9 cellular contexts compared by ENCODE assay signal in the genomic region with DNA sequence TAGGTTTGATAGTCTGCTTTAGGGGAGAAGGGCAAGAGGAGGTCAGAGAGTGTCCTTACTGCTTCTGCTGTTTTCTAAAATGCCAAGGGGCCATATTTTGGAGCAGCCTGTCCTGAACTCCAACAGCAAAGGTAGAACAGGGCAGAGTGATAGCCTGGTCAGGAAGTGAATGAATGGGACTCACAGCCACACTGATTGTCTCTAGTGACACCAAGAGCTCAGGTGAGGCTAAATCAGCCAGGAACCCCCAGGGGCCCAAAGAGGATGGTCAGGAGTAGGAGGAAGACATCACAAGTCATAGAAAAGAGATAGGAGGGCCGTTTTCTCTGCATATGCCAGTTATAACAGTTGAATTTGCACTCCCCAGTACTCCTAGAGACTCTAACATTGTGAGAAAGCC.
A peak's percentile ranks its signal among the peaks of the same experiment; 100 is the strongest.
DNase-seq lines count a peak whose midpoint lies in the region; ATAC-seq, FAIRE-seq and TF ChIP-seq lines count a peak whose summit lies in the region.
"Had no signal": no experiment of that assay in that cellular context is flagged by ENCODE, and none has a peak within 500 bp of the region (broad histone marks: within the 10 kb centered on the region; RNA-seq: fewer than 3 reads in every experiment).

No MANE protein-coding gene starts in this region.

- no peak for TF ChIP-seq POLR2A in A549 (IDR thresholded peaks at IDR 0.05; ENCODE audit: low read length)

- H3K4me3 ChIP-seq in A549: no peak overlapping the region

- H3K4me1 ChIP-seq in A549: peaks cover 27% of the 10 kb centered on the region

- H3K27ac ChIP-seq in A549: peak overlapping the region; percentile 92 to 95
- H3K27ac ChIP-seq: HL-60 had no signal

- TF ChIP-seq CTCF in A549 (IDR thresholded peaks at IDR 0.05): no peak

- POLR2A ChIA-PET in A549 (lab: Yijun Ruan, JAX): interaction anchor here (0.5 to 1.0 kb wide), 2 partner anchors 96 to 97 kb away, joined by 3 read pairs; partner anchors contain the start of gene DUSP10

- H3K9me3 ChIP-seq in A549: no peaks in the 10 kb centered on the region

- TF ChIP-seq RAD21 in A549 (conservative IDR thresholded peaks at IDR 0.05 in 1 of 2, IDR thresholded peaks at IDR 0.05 in 1 of 2): no peak

- peaks cover 3% of the 10 kb centered on the region for H3K36me3 Mint-ChIP-seq in activated T-helper 2 cell treated with anti-CD3 and anti-CD28 coated beads, Interferon-gamma antibody, Interleukin-2, Interleukin-4, amounts not matched to agents 10 μg/mL and 5 μg/mL and 100 μg/mL, durations not matched to agents 14 hours and 24 hours and 36 hours (ENCODE audit: low read depth)

- 40% methylated on average over 1 of the region's 1 CpG for WGBS in A549 (ENCODE audit: missing lambda C conversion rate)

- DNase-seq in A549 (ENCODE audit: low read depth in 1 of 2, low spot score in 1 of 2) (no peak), medulla oblongata (ENCODE audit: extremely low spot score) (no peak), Right ventricle myocardium inferior (ENCODE audit: missing footprints) (no peak), mesenteric fat pad (ENCODE audit: low spot score) (no peak), HuH-7.5 (ENCODE audit: low spot score) (no peak)
- no peak for DNase-seq in activated T-helper 2 cell treated with anti-CD3 and anti-CD28 coated beads, Interferon-gamma antibody, Interleukin-2, Interleukin-4, amounts not matched to agents 10 μg/mL and 5 μg/mL and 100 μg/mL, durations not matched to agents 14 hours and 24 hours and 36 hours (ENCODE audit: low spot score)

- peaks cover 48% of the 10 kb centered on the region for H3K4me1 Mint-ChIP-seq in activated T-helper 2 cell treated with anti-CD3 and anti-CD28 coated beads, Interferon-gamma antibody, Interleukin-2, Interleukin-4, amounts not matched to agents 10 μg/mL and 5 μg/mL and 100 μg/mL, durations not matched to agents 14 hours and 24 hours and 36 hours (ENCODE audit: low read depth)

- ATAC-seq in A549 (peak in 1 of 2 experiments; percentile 20; a peak in 3 of 6 replicates), GM19328 (IDR thresholded peaks at IDR 0.05; ENCODE audit: unreplicated experiment) (peak; percentile 27), HG03064 (IDR thresholded peaks at IDR 0.05; ENCODE audit: low read depth, unreplicated experiment) (peak; percentile 16), Right ventricle myocardium inferior (no peak)

- peaks cover 4% of the 10 kb centered on the region for H3K27me3 Mint-ChIP-seq in activated T-helper 2 cell treated with anti-CD3 and anti-CD28 coated beads, Interferon-gamma antibody, Interleukin-2, Interleukin-4, amounts not matched to agents 10 μg/mL and 5 μg/mL and 100 μg/mL, durations not matched to agents 14 hours and 24 hours and 36 hours (ENCODE audit: low read depth)

- H3K4me2 ChIP-seq in A549: peak overlapping the region; percentile 48

- FAIRE-seq in A549 (lab: Jason Lieb, UNC): no peak

- no peaks in the 10 kb centered on the region for H3K9me3 Mint-ChIP-seq in activated T-helper 2 cell treated with anti-CD3 and anti-CD28 coated beads, Interferon-gamma antibody, Interleukin-2, Interleukin-4, amounts not matched to agents 10 μg/mL and 5 μg/mL and 100 μg/mL, durations not matched to agents 14 hours and 24 hours and 36 hours

- intact Hi-C loops in activated T-helper 2 cell treated with anti-CD3 and anti-CD28 coated beads, Interferon-gamma antibody, Interleukin-2, Interleukin-4, amounts not matched to agents 10 μg/mL and 5 μg/mL and 100 μg/mL, durations not matched to agents 14 hours and 24 hours and 36 hours (cut with micrococcal nuclease): loop anchor here (2.0 kb wide), 1 partner anchor 37 kb away; no protein-coding TSS in a partner anchor
- intact Hi-C loops in Right ventricle myocardium inferior (cut with DNase I): loop anchor here (10.0 kb wide), 1 partner anchor 95 kb away; the partner anchor contains the start of gene DUSP10

- no peak for TF ChIP-seq EP300 in A549 (IDR thresholded peaks at IDR 0.05)

- H3K4me3 Mint-ChIP-seq in activated T-helper 2 cell treated with anti-CD3 and anti-CD28 coated beads, Interferon-gamma antibody, Interleukin-2, Interleukin-4, amounts not matched to agents 10 μg/mL and 5 μg/mL and 100 μg/mL, durations not matched to agents 14 hours and 24 hours and 36 hours (ENCODE audit: low read depth): no peak overlapping the region

- CTCF ChIA-PET in A549 (lab: Yijun Ruan, JAX): no interaction called here

- H3K27ac Mint-ChIP-seq in activated T-helper 2 cell treated with anti-CD3 and anti-CD28 coated beads, Interferon-gamma antibody, Interleukin-2, Interleukin-4, amounts not matched to agents 10 μg/mL and 5 μg/mL and 100 μg/mL, durations not matched to agents 14 hours and 24 hours and 36 hours: peak overlapping the region; percentile 60

TF ChIP-seq in A549, 52 proteins besides CTCF, POLR2A, EP300 and RAD21:
- TF ChIP-seq PHF8 (IDR thresholded peaks at IDR 0.05; ENCODE audit: borderline replicate concordance, low read depth): no peak
TF ChIP-seq in A549: peak in this region for 0.
